ENCODE assay signal across 28 cellular contexts in genomic region chr3:39805650-39806049, GRCh38. TPM values are rescaled to one million over a fixed set of nuclear protein-coding genes. Genes with fewer than 3 reads are reported as not detected.
"Had no signal": no experiment of that assay in that cellular context is flagged by ENCODE, and none has a peak within 500 bp of the region (broad histone marks: within the 10 kb centered on the region; RNA-seq: fewer than 3 reads in every experiment).

No MANE protein-coding gene starts in this region.

- H3K4me3 ChIP-seq: pancreas, prostate gland, skin epidermis, smooth muscle cell, spleen, suprapubic skin, testis, tibial artery, transverse colon, upper lobe of right lung, uterus had no signal

- H3K4me1 ChIP-seq: pancreas had no signal

- FAIRE-seq: pancreas had no signal

- H3K4me2 ChIP-seq: smooth muscle cell had no signal

- H3K27ac ChIP-seq: neutrophil, pancreas, prostate gland, skin epidermis, spleen, suprapubic skin, testis, tibial artery, transverse colon, upper lobe of right lung, uterus had no signal

- ATAC-seq: naive thymus-derived CD4-positive, alpha-beta T cell; natural killer cell; pancreas; right cardiac atrium; sciatic nerve; stimulated activated memory B cell treated with anti-CD40 and anti-IgM and Interleukin-4, amounts not matched to agents 10 μg/mL and 1 μg/mL and 100 μg/mL, for 72 hours; stimulated activated naive CD8-positive, alpha-beta T cell treated with anti-CD3 and anti-CD28 coated beads, Interleukin-15, amount 100 ng/mL, for 72 hours; stimulated activated naive CD8-positive, alpha-beta T cell treated with anti-CD3 and anti-CD28 coated beads, Interleukin-15, Interleukin-2, amounts not matched to agents 100 U/mL and 50 U/mL, for 24 hours; upper lobe of right lung had no signal

- H3K27me3 ChIP-seq: pancreas, testis, uterus had no signal

- H3K9me3 ChIP-seq: neutrophil, pancreas, prostate gland, suprapubic skin, testis, tibial artery, transverse colon, upper lobe of right lung, uterus had no signal

- DNase-seq: naive thymus-derived CD4-positive, alpha-beta T cell; natural killer cell; nucleus accumbens; pancreas; retina; right cardiac atrium; spleen; stimulated activated CD4-positive, alpha-beta T cell treated with anti-CD3 and anti-CD28 coated beads, Interleukin-12 subunit alpha, Interleukin-12 subunit beta, amount 100 ng/mL, for 4 hours; stimulated activated CD4-positive, alpha-beta T cell treated with anti-CD3 and anti-CD28 coated beads, Interleukin-1b, Interleukin-23, amount 100 ng/mL, for 48 hours; stimulated activated CD4-positive, alpha-beta T cell treated with anti-CD3 and anti-CD28 coated beads, Interleukin-4, amount 100 ng/mL, for 1 hour; stimulated activated CD4-positive, alpha-beta T cell treated with anti-CD3 and anti-CD28 coated beads, Interleukin-4, amount 100 ng/mL, for 4 hours; stimulated activated CD8-positive, alpha-beta memory T cell treated with anti-CD3 and anti-CD28 coated beads, Interleukin-4, amount 100 ng/mL, for 48 hours; stimulated activated naive CD4-positive, alpha-beta T cell; stimulated activated naive CD8-positive, alpha-beta T cell treated with anti-CD3 and anti-CD28 coated beads, Interleukin-15, amount 100 ng/mL, for 72 hours; stimulated activated naive CD8-positive, alpha-beta T cell treated with anti-CD3 and anti-CD28 coated beads, Interleukin-15, Interleukin-2, amounts not matched to agents 100 U/mL and 50 U/mL, for 24 hours; substantia nigra; testis; tibial artery; transverse colon; upper lobe of right lung; uterus had no signal

- H3K36me3 ChIP-seq: neutrophil, pancreas, prostate gland, spleen, suprapubic skin, tibial artery, transverse colon, upper lobe of right lung, uterus had no signal

RNA-seq across cellular contexts. Expression of gene MYRIP, which starts 3.8 kb away (rescaled TPM):
- total RNA-seq: naive thymus-derived CD4-positive, alpha-beta T cell; natural killer cell; smooth muscle cell had no signal
- polyA plus RNA-seq: naive thymus-derived CD4-positive, alpha-beta T cell; smooth muscle cell had no signal
